Comparison of ENCODE assay signal across 22 cellular contexts in the genomic region with DNA sequence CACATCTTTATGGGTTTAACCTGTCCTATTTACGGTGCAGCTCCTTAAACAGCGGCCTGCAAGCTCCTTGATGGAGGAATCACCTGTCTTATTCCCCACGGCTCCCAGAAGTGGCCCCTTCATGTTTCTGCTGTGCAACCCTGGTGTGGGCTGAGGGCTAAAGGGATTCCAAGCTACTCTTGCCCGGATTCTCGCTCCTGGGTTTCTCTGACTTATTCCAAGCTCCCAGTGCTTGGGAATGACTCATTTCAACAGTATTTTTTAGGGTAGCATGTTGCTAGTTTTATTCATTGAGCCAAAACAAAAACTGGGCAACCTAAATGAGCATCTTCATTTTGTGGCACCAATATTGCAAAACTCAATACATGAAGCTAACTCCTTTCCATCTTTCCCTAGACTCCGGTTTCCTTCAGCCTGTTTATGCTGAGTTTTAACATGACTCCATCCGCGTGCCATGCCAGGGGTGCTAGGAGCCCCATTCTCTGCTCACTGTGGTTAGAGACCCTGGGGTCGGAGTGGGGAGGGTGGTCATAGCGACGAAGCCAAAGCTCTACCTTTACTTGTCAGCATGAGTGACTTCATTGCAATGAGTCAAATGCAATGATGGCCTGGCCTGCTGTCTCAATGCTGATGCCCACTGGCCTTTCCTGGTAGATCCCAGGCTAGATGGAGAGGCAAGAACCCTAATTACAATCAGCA.
A peak's percentile ranks its signal among the peaks of the same experiment; 100 is the strongest.
DNase-seq lines count a peak whose midpoint lies in the region; ATAC-seq and TF ChIP-seq lines count a peak whose summit lies in the region.
"Had no signal": no experiment of that assay in that cellular context is flagged by ENCODE, and none has a peak within 500 bp of the region (broad histone marks: within the 10 kb centered on the region; RNA-seq: fewer than 3 reads in every experiment).

No MANE protein-coding gene starts in this region.

- H3K36me3 ChIP-seq in left ventricle myocardium inferior (peaks cover 3% of the 10 kb centered on the region), heart right ventricle (peaks cover 0 to 12% (median 0%) of the 10 kb centered on the region in 9 donors), esophagus muscularis mucosa (peaks cover 0 to 5% (median 0%) of the 10 kb centered on the region in 4 donors)
- H3K36me3 ChIP-seq: SJSA1 had no signal

- no peak for ATAC-seq in heart right ventricle
- no peak for ATAC-seq in naive thymus-derived CD8-positive, alpha-beta T cell
- ATAC-seq: HepG2 had no signal

- intact Hi-C loops in left ventricle myocardium inferior (cut with micrococcal nuclease): no loop called here
- intact Hi-C loops in heart right ventricle (cut with DNase I): no loop called here
- intact Hi-C loops in esophagus muscularis mucosa (cut with DNase I): loop anchor here (10.0 kb wide), 1 partner anchor 352 kb away; a partner anchor contains a TSS

- CTCF ChIA-PET in HEK293T (lab: Yijun Ruan, JAX): no interaction called here

- TF ChIP-seq EP300 in esophagus muscularis mucosa (IDR thresholded peaks at IDR 0.05): no peak

- H3K9me3 ChIP-seq in left ventricle myocardium inferior (replicated peaks): no peaks in the 10 kb centered on the region
- peaks cover 0 to 4% (median 0%) of the 10 kb centered on the region in 11 donors for H3K9me3 ChIP-seq in heart right ventricle
- H3K9me3 ChIP-seq in esophagus muscularis mucosa: no peaks in the 10 kb centered on the region
- H3K9me3 ChIP-seq: SJSA1 had no signal

- H3K27me3 Mint-ChIP-seq in naive thymus-derived CD8-positive, alpha-beta T cell: no peaks in the 10 kb centered on the region

- peak overlapping the region; percentile 8 for H3K27ac ChIP-seq in left ventricle myocardium inferior (replicated peaks)
- H3K27ac ChIP-seq in heart right ventricle: peak overlapping the region in 1 of 10 donors; percentile 8
- no peak overlapping the region for H3K27ac ChIP-seq in esophagus muscularis mucosa (replicated peaks in 1 of 4)
- H3K27ac ChIP-seq: 22Rv1, C4-2B, HL-60, SJSA1 had no signal

- peaks cover 14 to 41% (median 40%) of the 10 kb centered on the region in 3 donors for H3K36me3 Mint-ChIP-seq in naive thymus-derived CD8-positive, alpha-beta T cell

- peaks cover 5 to 40% (median 21%) of the 10 kb centered on the region in 4 donors for H3K4me1 Mint-ChIP-seq in naive thymus-derived CD8-positive, alpha-beta T cell

- peak overlapping the region in 6 of 10 donors; percentile 24 to 76 (median 66) for H3K27ac Mint-ChIP-seq in naive thymus-derived CD8-positive, alpha-beta T cell

- POLR2A ChIA-PET in naive thymus-derived CD8-positive, alpha-beta T cell (lab: Charles Lee): no interaction called here
- POLR2A ChIA-PET in HEK293T (lab: Yijun Ruan, JAX): no interaction called here

- WGBS in heart right ventricle, 2 donors: 97% methylated on average over 11 of the region's 11 CpGs
- 92% methylated on average over 11 of the region's 11 CpGs for WGBS in esophagus muscularis mucosa

- TF ChIP-seq CTCF in left ventricle myocardium inferior (IDR thresholded peaks at IDR 0.05; ENCODE audit: borderline replicate concordance) (no peak), heart right ventricle (IDR thresholded peaks at IDR 0.05) (no peak), esophagus muscularis mucosa (IDR thresholded peaks at IDR 0.05) (no peak)

- H3K4me1 ChIP-seq in left ventricle myocardium inferior (peaks cover 49% of the 10 kb centered on the region), heart right ventricle (peaks cover 0 to 24% (median 15%) of the 10 kb centered on the region in 9 donors), esophagus muscularis mucosa (peaks cover 0 to 12% (median 6%) of the 10 kb centered on the region in 4 donors)
- H3K4me1 ChIP-seq: SJSA1 had no signal

- no peak overlapping the region for H3K4me3 Mint-ChIP-seq in naive thymus-derived CD8-positive, alpha-beta T cell

- TF ChIP-seq POLR2A in esophagus muscularis mucosa (IDR thresholded peaks at IDR 0.05; ENCODE audit: low read depth): no peak

- H3K9me3 Mint-ChIP-seq in naive thymus-derived CD8-positive, alpha-beta T cell: peaks cover 0 to 7% (median 0%) of the 10 kb centered on the region in 9 donors

- DNase-seq in left ventricle myocardium inferior (no peak), heart right ventricle (no peak), esophagus muscularis mucosa (ENCODE audit: extremely low spot score) (peak; percentile 62), HEK293T (ENCODE audit: extremely low spot score) (no peak), NCI-H1417 treated with DMSO at 0.1 percent for 48 hours (lab: John Stamatoyannopoulos, UW) (no peak), NCI-H69 (lab: John Stamatoyannopoulos, UW) (no peak), NCI-H1092 treated with DMSO at 0.1 percent for 48 hours (lab: John Stamatoyannopoulos, UW) (no peak)
- no peak for DNase-seq in naive thymus-derived CD8-positive, alpha-beta T cell
- DNase-seq: ACHN, H7, KBM-7, NCI-H1105, NCI-H2081, NCI-H2171, NCI-H446, NCI-H526, OCI-M1 had no signal

- H3K27me3 ChIP-seq in left ventricle myocardium inferior (ENCODE audit: low read depth): no peaks in the 10 kb centered on the region
- no peaks in the 10 kb centered on the region for H3K27me3 ChIP-seq in heart right ventricle
- no peaks in the 10 kb centered on the region for H3K27me3 ChIP-seq in esophagus muscularis mucosa
- H3K27me3 ChIP-seq: SJSA1 had no signal

- H3K4me3 ChIP-seq in left ventricle myocardium inferior (no peak overlapping the region), heart right ventricle (no peak overlapping the region), esophagus muscularis mucosa (no peak overlapping the region)
- H3K4me3 ChIP-seq: SJSA1 had no signal

TF ChIP-seq in HEK293T, 16 proteins besides CTCF, POLR2A, EP300 and RAD21:
- TF ChIP-seq CTBP1 (IDR thresholded peaks at IDR 0.05; ENCODE audit: borderline replicate concordance) (no peak), LEF1 (IDR thresholded peaks at IDR 0.05; ENCODE audit: borderline replicate concordance) (no peak), ARNT (IDR thresholded peaks at IDR 0.05) (no peak), BHLHE40 (IDR thresholded peaks at IDR 0.05; ENCODE audit: borderline replicate concordance) (no peak), FOXA1 (IDR thresholded peaks at IDR 0.05) (no peak), L3MBTL2 (conservative IDR thresholded peaks at IDR 0.05) (no peak), SP1 (IDR thresholded peaks at IDR 0.05) (no peak), HDGF (IDR thresholded peaks at IDR 0.05; ENCODE audit: borderline replicate concordance) (no peak), ZNF384 (IDR thresholded peaks at IDR 0.05) (no peak), FOXK2 (IDR thresholded peaks at IDR 0.05) (no peak), ELF4 (IDR thresholded peaks at IDR 0.05) (no peak), TARDBP (IDR thresholded peaks at IDR 0.05) (no peak), NFRKB (IDR thresholded peaks at IDR 0.05) (no peak), FOXM1 (IDR thresholded peaks at IDR 0.05; ENCODE audit: borderline replicate concordance) (no peak)
- TF ChIP-seq, protein P1, sequence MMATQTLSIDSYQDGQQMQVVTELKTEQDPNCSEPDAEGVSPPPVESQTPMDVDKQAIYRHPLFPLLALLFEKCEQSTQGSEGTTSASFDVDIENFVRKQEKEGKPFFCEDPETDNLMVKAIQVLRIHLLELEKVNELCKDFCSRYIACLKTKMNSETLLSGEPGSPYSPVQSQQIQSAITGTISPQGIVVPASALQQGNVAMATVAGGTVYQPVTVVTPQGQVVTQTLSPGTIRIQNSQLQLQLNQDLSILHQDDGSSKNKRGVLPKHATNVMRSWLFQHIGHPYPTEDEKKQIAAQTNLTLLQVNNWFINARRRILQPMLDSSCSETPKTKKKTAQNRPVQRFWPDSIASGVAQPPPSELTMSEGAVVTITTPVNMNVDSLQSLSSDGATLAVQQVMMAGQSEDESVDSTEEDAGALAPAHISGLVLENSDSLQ (IDR thresholded peaks at IDR 0.05): no peak
TF ChIP-seq in HEK293T: peak in this region for 0.
